ENCODE assay signal across 15 cellular contexts in the genomic region with DNA sequence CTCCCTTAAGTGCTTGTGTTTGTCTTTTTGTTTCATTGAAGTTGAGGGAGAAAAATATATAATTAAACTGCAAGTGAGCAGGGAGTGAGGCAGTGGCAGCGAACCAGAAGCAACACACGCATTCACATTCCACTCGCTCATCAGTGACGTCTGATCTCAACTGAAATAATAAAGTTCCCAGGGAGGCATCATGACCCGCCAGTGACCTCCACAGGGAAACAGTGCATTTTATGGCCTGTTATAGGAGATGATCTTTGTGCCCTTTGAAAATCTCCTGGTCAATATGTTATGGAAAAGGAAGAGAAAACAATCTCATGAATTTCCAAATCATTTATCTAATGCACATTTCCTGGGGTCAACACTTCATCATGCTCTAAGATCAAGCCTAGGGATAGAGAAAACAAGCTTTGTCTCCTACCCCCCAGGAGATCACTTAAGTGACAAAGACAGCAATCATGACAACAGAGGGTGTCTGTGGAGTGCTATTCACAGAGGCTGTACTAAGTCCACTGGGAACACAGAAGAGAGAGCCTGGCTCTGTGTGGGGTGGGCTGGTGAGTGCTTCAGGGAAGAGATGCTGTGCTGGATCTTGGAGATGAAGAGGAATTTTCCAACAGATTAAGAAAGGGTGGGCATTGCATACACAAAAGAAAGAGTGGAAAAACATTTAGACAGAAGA.
DNase-seq lines count a peak whose midpoint lies in the region; ATAC-seq and TF ChIP-seq lines count a peak whose summit lies in the region.
"Had no signal": no experiment of that assay in that cellular context is flagged by ENCODE, and none has a peak within 500 bp of the region (broad histone marks: within the 10 kb centered on the region; RNA-seq: fewer than 3 reads in every experiment).

No MANE protein-coding gene starts in this region.

- peak overlapping the region; percentile 66; the same call in 1 of the 2 replicates for H4K5ac ChIP-seq in IMR-90 (ENCODE audit: low read depth, low read length)

- no peak overlapping the region for H3K9ac ChIP-seq in IMR-90 (ENCODE audit: low read depth, low read length)

- peak overlapping the region; percentile 83; the same call in 1 of the 2 replicates for H3K4ac ChIP-seq in IMR-90 (ENCODE audit: low read depth, low read length)

- TF ChIP-seq CTCF in IMR-90 (conservative IDR thresholded peaks at IDR 0.05; ENCODE audit: low read depth, low read length), result no peak
- no peak for TF ChIP-seq CTCF in brain microvascular endothelial cell (IDR thresholded peaks at IDR 0.05; ENCODE audit: low read depth, low read length, missing control alignments)

- H3K27me3 ChIP-seq in IMR-90 (ENCODE audit: control insufficient read depth, insufficient read depth, low read length) (no peaks in the 10 kb centered on the region), brain microvascular endothelial cell (replicated peaks) (no peaks in the 10 kb centered on the region)
- H3K27me3 ChIP-seq: vagina had no signal

- H3K27ac ChIP-seq in IMR-90 (ENCODE audit: insufficient read depth, low read length), result peak overlapping the region; percentile 76
- H3K27ac ChIP-seq in brain microvascular endothelial cell, result peak overlapping the region; percentile 99
- H3K27ac ChIP-seq: vagina had no signal

- H3K14ac ChIP-seq in IMR-90 (replicated peaks; ENCODE audit: low read depth, low read length), result peak overlapping the region; percentile 87

- peak overlapping the region; percentile 67; the same call in 1 of the 3 replicates for H2BK15ac ChIP-seq in IMR-90 (ENCODE audit: low read depth, low read length)

- TF ChIP-seq POLR2A in IMR-90 (IDR thresholded peaks at IDR 0.05; ENCODE audit: low read depth, low read length), result no peak

- no peak overlapping the region; the same call in 1 of the 2 replicates for H3K4me2 ChIP-seq in IMR-90 (ENCODE audit: low read depth, low read length)

- peak overlapping the region; percentile 30 to 61; a peak in 3 of 4 replicates for H4K8ac ChIP-seq in IMR-90 (ENCODE audit: low read depth in 2 of 2, low read length in 2 of 2)

- intact Hi-C loops in IMR-90 (cut with micrococcal nuclease), result loop anchor here (5.0 kb wide), 1 partner anchor 612 kb away; a partner anchor contains a TSS

- CTCF ChIA-PET in IMR-90 (lab: Yijun Ruan, JAX), result no interaction called here

- no peak overlapping the region for H2AK9ac ChIP-seq in IMR-90 (replicated peaks; ENCODE audit: low read depth, low read length, poor library complexity)

- WGBS in IMR-90 (ENCODE audit: extremely low coverage in 2 of 2, insufficient read length in 1 of 2), 2 experiments, result no CpG with 5 or more reads among the region's 5 CpGs

- in situ Hi-C loops in IMR-90 (cut with MboI; ENCODE audit: low sequenced_read_pairs) (no loop called here), brain microvascular endothelial cell (cut with HindIII; ENCODE audit: low pct_ligation_motif_present, low sequenced_read_pairs) (loop anchor here (25.0 kb wide), 1 partner anchor 147 kb away; no protein-coding TSS in a partner anchor)

- peaks cover 7% of the 10 kb centered on the region for H3K9me1 ChIP-seq in IMR-90 (ENCODE audit: insufficient read depth, low read length)

- peak; percentile 85 for ATAC-seq in IMR-90 (ENCODE audit: low read depth)
- ATAC-seq: effector memory CD8-positive, alpha-beta T cell had no signal

- peak overlapping the region; percentile 93 for H2BK120ac ChIP-seq in IMR-90 (ENCODE audit: low read depth, low read length)

- H4K91ac ChIP-seq in IMR-90 (ENCODE audit: insufficient read depth, low read depth, low read length), result peak overlapping the region; percentile 56; the same call in 1 of the 2 replicates

- peak overlapping the region; percentile 59; the same call in 1 of the 2 replicates for H2BK20ac ChIP-seq in IMR-90 (ENCODE audit: low read depth, low read length)

- no peak overlapping the region for H3K56ac ChIP-seq in IMR-90 (ENCODE audit: extremely low read depth, insufficient read depth, low read length)

- H3K23ac ChIP-seq in IMR-90 (ENCODE audit: low read depth, low read length), result peak overlapping the region; percentile 60

- H4K20me1 ChIP-seq in IMR-90 (ENCODE audit: insufficient read depth, low read length), result no peaks in the 10 kb centered on the region

- BruUV-seq in IMR-90 (replicated peaks; lab: Mats Ljungman, UMichigan), result no TSS peak

- H3K4me1 ChIP-seq in IMR-90 (ENCODE audit: control insufficient read depth, insufficient read depth, low read length), result peaks cover 8% of the 10 kb centered on the region
- H3K4me1 ChIP-seq: vagina had no signal

- H2BK5ac ChIP-seq in IMR-90 (ENCODE audit: low read depth, low read length, poor library complexity, severe bottlenecking), result peak overlapping the region; percentile 84

- dilution Hi-C loops in IMR-90 (cut with HindIII; ENCODE audit: low sequenced_read_pairs, unreplicated experiment), result no loop called here

- H3K9me3 ChIP-seq in IMR-90 (ENCODE audit: control insufficient read depth, insufficient read depth, low read length), result peaks cover 5% of the 10 kb centered on the region
- H3K9me3 ChIP-seq: vagina had no signal

- POLR2A ChIA-PET in IMR-90 (lab: Charles Lee; ENCODE audit: unreplicated experiment), result no interaction called here

- H3K79me1 ChIP-seq in IMR-90 (ENCODE audit: low read depth in 1 of 2, low read length in 2 of 2), result no peaks in the 10 kb centered on the region

- no peak overlapping the region for H3K4me3 ChIP-seq in IMR-90 (ENCODE audit: insufficient read depth, low read depth, low read length)
- H3K4me3 ChIP-seq in brain microvascular endothelial cell (ENCODE audit: low read depth, low read length), result no peak overlapping the region
- H3K4me3 ChIP-seq in skeletal muscle cell (ENCODE audit: low read depth, low read length), result no peak overlapping the region
- H3K4me3 ChIP-seq: vagina had no signal

- DNase-seq in IMR-90, result peak; percentile 93
- DNase-seq in brain microvascular endothelial cell, result peak; percentile 99
- DNase-seq in iPS-NIHi11 (ENCODE audit: low spot score), result peak; percentile 41
- DNase-seq in skeletal muscle cell (ENCODE audit: low read depth), result peak; percentile 69
- DNase-seq in AG08395 (ENCODE audit: low spot score), result no peak
- no peak for DNase-seq in ecto neural progenitor cell (ENCODE audit: low spot score)
- no peak for DNase-seq in HUDEP-2 (lab: John Stamatoyannopoulos, UW; ENCODE audit: unreplicated experiment in 76 of 76)
- no peak for DNase-seq in activated CD8-positive, alpha-beta memory T cell treated with anti-CD3 and anti-CD28 coated beads, Interleukin-2, amount 50 U/mL, for 4 hours
- DNase-seq: activated CD4-positive, CD25-positive, alpha-beta regulatory T cell treated with anti-CD3 and anti-CD28 coated beads, Interleukin-2, amount 50 U/mL, for 72 hours; activated effector memory CD4-positive, alpha-beta T cell treated with anti-CD3 and anti-CD28 coated beads, Interleukin-2, amount 50 U/mL, for 16 hours; effector memory CD8-positive, alpha-beta T cell; immature natural killer cell; MV-4-11; NCI-H524 had no signal

- H2AFZ ChIP-seq in IMR-90 (replicated peaks; ENCODE audit: low read length, poor library complexity), result no peak overlapping the region

- no peak for TF ChIP-seq RAD21 in IMR-90 (IDR thresholded peaks at IDR 0.05; ENCODE audit: low read length)

- H3K36me3 ChIP-seq in IMR-90 (ENCODE audit: control insufficient read depth, insufficient read depth, low read length) (no peaks in the 10 kb centered on the region), brain microvascular endothelial cell (replicated peaks) (no peaks in the 10 kb centered on the region)
- H3K36me3 ChIP-seq: vagina had no signal

- peak overlapping the region; percentile 75 for H3K18ac ChIP-seq in IMR-90 (ENCODE audit: low read depth, low read length)

- H2AK5ac ChIP-seq in IMR-90 (ENCODE audit: low read depth, low read length), result peak overlapping the region; percentile 65

TF ChIP-seq in IMR-90, 13 proteins besides CTCF, POLR2A, EP300 and RAD21:
- TF ChIP-seq MAZ (IDR thresholded peaks at IDR 0.05; ENCODE audit: borderline replicate concordance, low read depth, low read length) (no peak), BHLHE40 (IDR thresholded peaks at IDR 0.05; ENCODE audit: low read depth, low read length) (0 out of 2 replicates have a peak, but pooled peaks have one; percentile 27)
TF ChIP-seq in IMR-90: peak in this region for 1.

Comparison
In these comparisons a context has a peak if more than half of its experiments do, and no peak if none do; other contexts are left out.
1. DNase-seq: peak in IMR-90 (single experiment), brain microvascular endothelial cell (single experiment), iPS-NIHi11 (single experiment) and skeletal muscle cell (single experiment); none in AG08395 (single experiment), ecto neural progenitor cell (single experiment), HUDEP-2 (0 of 76) and activated CD8-positive, alpha-beta memory T cell treated with anti-CD3 and anti-CD28 coated beads, Interleukin-2, amount 50 U/mL, for 4 hours (single experiment).